ENCODE assay signal across 2 cellular contexts in the genomic region with DNA sequence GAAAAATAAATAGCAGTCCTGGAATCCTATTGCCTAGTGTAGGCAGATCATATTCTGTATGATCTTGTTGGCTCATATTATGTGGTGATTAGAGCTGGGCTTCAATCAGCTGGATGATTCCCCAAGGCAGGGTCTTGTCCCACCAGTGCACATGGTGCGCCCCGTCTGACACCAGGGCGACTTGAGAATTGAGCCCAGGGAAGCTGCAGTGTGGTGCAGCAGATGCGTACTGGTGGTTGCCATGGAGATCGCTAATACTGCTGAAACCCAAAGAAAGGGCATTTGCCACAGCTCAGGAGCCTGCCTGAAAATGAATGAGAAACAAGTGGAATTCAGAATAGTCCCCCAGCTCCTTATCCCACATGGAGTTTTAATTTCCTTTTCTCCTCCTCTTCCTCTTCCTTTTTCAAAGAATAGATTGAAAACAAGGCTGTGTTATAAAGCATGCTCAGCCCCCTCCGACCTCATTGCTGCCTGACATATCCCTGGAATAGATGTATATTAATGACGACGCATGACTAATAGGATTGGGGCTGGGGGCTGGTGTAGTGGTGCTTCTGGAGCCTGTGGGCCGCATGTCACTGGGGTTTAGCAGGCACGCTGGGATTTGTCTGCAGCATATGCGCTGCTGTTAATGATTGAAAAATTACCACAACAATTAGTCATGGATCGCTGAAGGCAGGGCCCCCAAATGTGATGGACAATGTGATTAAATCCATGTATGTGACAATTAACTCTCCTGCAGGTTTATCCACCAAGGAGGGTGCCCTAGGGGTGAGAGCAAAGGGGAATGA.
A peak's percentile ranks its signal among the peaks of the same experiment; 100 is the strongest.
TF ChIP-seq lines count a peak whose summit lies in the region.

No MANE protein-coding gene starts in this region.

TF ChIP-seq in GM23338, 12 proteins besides CTCF, POLR2A, EP300 and RAD21 (continues in another document):
- TF ChIP-seq, protein P1, sequence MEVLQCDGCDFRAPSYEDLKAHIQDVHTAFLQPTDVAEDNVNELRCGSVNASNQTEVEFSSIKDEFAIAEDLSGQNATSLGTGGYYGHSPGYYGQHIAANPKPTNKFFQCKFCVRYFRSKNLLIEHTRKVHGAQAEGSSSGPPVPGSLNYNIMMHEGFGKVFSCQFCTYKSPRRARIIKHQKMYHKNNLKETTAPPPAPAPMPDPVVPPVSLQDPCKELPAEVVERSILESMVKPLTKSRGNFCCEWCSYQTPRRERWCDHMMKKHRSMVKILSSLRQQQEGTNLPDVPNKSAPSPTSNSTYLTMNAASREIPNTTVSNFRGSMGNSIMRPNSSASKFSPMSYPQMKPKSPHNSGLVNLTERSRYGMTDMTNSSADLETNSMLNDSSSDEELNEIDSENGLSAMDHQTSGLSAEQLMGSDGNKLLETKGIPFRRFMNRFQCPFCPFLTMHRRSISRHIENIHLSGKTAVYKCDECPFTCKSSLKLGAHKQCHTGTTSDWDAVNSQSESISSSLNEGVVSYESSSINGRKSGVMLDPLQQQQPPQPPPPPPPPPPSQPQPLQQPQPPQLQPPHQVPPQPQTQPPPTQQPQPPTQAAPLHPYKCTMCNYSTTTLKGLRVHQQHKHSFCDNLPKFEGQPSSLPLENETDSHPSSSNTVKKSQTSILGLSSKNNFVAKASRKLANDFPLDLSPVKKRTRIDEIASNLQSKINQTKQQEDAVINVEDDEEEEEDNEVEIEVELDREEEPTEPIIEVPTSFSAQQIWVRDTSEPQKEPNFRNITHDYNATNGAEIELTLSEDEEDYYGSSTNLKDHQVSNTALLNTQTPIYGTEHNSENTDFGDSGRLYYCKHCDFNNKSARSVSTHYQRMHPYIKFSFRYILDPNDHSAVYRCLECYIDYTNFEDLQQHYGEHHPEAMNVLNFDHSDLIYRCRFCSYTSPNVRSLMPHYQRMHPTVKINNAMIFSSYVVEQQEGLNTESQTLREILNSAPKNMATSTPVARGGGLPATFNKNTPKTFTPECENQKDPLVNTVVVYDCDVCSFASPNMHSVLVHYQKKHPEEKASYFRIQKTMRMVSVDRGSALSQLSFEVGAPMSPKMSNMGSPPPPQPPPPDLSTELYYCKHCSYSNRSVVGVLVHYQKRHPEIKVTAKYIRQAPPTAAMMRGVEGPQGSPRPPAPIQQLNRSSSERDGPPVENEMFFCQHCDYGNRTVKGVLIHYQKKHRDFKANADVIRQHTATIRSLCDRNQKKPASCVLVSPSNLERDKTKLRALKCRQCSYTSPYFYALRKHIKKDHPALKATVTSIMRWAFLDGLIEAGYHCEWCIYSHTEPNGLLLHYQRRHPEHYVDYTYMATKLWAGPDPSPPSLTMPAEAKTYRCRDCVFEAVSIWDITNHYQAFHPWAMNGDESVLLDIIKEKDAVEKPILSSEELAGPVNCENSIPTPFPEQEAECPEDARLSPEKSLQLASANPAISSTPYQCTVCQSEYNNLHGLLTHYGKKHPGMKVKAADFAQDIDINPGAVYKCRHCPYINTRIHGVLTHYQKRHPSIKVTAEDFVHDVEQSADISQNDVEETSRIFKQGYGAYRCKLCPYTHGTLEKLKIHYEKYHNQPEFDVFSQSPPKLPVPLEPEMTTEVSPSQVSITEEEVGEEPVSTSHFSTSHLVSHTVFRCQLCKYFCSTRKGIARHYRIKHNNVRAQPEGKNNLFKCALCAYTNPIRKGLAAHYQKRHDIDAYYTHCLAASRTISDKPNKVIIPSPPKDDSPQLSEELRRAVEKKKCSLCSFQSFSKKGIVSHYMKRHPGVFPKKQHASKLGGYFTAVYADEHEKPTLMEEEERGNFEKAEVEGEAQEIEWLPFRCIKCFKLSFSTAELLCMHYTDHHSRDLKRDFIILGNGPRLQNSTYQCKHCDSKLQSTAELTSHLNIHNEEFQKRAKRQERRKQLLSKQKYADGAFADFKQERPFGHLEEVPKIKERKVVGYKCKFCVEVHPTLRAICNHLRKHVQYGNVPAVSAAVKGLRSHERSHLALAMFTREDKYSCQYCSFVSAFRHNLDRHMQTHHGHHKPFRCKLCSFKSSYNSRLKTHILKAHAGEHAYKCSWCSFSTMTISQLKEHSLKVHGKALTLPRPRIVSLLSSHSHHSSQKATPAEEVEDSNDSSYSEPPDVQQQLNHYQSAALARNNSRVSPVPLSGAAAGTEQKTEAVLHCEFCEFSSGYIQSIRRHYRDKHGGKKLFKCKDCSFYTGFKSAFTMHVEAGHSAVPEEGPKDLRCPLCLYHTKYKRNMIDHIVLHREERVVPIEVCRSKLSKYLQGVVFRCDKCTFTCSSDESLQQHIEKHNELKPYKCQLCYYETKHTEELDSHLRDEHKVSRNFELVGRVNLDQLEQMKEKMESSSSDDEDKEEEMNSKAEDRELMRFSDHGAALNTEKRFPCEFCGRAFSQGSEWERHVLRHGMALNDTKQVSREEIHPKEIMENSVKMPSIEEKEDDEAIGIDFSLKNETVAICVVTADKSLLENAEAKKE (CRISPR knock-in tag; IDR thresholded peaks at IDR 0.05) = no peak
- TF ChIP-seq CREB1 (CRISPR knock-in tag; IDR thresholded peaks at IDR 0.05; ENCODE audit: low read depth) (no peak), EZH2 (IDR thresholded peaks at IDR 0.05; ENCODE audit: low read depth, unreplicated experiment) (no peak), EZH2phosphoT487 (IDR thresholded peaks at IDR 0.05; ENCODE audit: unreplicated experiment) (no peak), ZNF331 (CRISPR knock-in tag; IDR thresholded peaks at IDR 0.05; ENCODE audit: low read depth) (no peak)
- TF ChIP-seq, protein P2, sequence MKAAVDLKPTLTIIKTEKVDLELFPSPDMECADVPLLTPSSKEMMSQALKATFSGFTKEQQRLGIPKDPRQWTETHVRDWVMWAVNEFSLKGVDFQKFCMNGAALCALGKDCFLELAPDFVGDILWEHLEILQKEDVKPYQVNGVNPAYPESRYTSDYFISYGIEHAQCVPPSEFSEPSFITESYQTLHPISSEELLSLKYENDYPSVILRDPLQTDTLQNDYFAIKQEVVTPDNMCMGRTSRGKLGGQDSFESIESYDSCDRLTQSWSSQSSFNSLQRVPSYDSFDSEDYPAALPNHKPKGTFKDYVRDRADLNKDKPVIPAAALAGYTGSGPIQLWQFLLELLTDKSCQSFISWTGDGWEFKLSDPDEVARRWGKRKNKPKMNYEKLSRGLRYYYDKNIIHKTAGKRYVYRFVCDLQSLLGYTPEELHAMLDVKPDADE (IDR thresholded peaks at IDR 0.05) = no peak
- TF ChIP-seq, protein P3, sequence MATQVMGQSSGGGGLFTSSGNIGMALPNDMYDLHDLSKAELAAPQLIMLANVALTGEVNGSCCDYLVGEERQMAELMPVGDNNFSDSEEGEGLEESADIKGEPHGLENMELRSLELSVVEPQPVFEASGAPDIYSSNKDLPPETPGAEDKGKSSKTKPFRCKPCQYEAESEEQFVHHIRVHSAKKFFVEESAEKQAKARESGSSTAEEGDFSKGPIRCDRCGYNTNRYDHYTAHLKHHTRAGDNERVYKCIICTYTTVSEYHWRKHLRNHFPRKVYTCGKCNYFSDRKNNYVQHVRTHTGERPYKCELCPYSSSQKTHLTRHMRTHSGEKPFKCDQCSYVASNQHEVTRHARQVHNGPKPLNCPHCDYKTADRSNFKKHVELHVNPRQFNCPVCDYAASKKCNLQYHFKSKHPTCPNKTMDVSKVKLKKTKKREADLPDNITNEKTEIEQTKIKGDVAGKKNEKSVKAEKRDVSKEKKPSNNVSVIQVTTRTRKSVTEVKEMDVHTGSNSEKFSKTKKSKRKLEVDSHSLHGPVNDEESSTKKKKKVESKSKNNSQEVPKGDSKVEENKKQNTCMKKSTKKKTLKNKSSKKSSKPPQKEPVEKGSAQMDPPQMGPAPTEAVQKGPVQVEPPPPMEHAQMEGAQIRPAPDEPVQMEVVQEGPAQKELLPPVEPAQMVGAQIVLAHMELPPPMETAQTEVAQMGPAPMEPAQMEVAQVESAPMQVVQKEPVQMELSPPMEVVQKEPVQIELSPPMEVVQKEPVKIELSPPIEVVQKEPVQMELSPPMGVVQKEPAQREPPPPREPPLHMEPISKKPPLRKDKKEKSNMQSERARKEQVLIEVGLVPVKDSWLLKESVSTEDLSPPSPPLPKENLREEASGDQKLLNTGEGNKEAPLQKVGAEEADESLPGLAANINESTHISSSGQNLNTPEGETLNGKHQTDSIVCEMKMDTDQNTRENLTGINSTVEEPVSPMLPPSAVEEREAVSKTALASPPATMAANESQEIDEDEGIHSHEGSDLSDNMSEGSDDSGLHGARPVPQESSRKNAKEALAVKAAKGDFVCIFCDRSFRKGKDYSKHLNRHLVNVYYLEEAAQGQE (IDR thresholded peaks at IDR 0.05; ENCODE audit: unreplicated experiment) = no peak

TF ChIP-seq in WTC11, 78 proteins besides CTCF, POLR2A, EP300 and RAD21 (continued from another document):
- TF ChIP-seq, protein P4, sequence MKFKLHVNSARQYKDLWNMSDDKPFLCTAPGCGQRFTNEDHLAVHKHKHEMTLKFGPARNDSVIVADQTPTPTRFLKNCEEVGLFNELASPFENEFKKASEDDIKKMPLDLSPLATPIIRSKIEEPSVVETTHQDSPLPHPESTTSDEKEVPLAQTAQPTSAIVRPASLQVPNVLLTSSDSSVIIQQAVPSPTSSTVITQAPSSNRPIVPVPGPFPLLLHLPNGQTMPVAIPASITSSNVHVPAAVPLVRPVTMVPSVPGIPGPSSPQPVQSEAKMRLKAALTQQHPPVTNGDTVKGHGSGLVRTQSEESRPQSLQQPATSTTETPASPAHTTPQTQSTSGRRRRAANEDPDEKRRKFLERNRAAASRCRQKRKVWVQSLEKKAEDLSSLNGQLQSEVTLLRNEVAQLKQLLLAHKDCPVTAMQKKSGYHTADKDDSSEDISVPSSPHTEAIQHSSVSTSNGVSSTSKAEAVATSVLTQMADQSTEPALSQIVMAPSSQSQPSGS (CRISPR knock-in tag; IDR thresholded peaks at IDR 0.05; ENCODE audit: borderline replicate concordance, low read depth) = no peak
- no peak for TF ChIP-seq CREM (CRISPR knock-in tag; IDR thresholded peaks at IDR 0.05)
- no peak for TF ChIP-seq JAZF1 (CRISPR knock-in tag; IDR thresholded peaks at IDR 0.05)
- TF ChIP-seq ZNF416 (CRISPR knock-in tag; IDR thresholded peaks at IDR 0.05) = no peak
- TF ChIP-seq, protein P5, sequence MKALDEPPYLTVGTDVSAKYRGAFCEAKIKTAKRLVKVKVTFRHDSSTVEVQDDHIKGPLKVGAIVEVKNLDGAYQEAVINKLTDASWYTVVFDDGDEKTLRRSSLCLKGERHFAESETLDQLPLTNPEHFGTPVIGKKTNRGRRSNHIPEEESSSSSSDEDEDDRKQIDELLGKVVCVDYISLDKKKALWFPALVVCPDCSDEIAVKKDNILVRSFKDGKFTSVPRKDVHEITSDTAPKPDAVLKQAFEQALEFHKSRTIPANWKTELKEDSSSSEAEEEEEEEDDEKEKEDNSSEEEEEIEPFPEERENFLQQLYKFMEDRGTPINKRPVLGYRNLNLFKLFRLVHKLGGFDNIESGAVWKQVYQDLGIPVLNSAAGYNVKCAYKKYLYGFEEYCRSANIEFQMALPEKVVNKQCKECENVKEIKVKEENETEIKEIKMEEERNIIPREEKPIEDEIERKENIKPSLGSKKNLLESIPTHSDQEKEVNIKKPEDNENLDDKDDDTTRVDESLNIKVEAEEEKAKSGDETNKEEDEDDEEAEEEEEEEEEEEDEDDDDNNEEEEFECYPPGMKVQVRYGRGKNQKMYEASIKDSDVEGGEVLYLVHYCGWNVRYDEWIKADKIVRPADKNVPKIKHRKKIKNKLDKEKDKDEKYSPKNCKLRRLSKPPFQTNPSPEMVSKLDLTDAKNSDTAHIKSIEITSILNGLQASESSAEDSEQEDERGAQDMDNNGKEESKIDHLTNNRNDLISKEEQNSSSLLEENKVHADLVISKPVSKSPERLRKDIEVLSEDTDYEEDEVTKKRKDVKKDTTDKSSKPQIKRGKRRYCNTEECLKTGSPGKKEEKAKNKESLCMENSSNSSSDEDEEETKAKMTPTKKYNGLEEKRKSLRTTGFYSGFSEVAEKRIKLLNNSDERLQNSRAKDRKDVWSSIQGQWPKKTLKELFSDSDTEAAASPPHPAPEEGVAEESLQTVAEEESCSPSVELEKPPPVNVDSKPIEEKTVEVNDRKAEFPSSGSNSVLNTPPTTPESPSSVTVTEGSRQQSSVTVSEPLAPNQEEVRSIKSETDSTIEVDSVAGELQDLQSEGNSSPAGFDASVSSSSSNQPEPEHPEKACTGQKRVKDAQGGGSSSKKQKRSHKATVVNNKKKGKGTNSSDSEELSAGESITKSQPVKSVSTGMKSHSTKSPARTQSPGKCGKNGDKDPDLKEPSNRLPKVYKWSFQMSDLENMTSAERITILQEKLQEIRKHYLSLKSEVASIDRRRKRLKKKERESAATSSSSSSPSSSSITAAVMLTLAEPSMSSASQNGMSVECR (CRISPR knock-in tag; IDR thresholded peaks at IDR 0.05; ENCODE audit: borderline replicate concordance) = 0 out of 2 replicates have a peak, but pooled peaks have one; percentile 38
